14 cellular contexts compared by ENCODE assay signal in the genomic region with DNA sequence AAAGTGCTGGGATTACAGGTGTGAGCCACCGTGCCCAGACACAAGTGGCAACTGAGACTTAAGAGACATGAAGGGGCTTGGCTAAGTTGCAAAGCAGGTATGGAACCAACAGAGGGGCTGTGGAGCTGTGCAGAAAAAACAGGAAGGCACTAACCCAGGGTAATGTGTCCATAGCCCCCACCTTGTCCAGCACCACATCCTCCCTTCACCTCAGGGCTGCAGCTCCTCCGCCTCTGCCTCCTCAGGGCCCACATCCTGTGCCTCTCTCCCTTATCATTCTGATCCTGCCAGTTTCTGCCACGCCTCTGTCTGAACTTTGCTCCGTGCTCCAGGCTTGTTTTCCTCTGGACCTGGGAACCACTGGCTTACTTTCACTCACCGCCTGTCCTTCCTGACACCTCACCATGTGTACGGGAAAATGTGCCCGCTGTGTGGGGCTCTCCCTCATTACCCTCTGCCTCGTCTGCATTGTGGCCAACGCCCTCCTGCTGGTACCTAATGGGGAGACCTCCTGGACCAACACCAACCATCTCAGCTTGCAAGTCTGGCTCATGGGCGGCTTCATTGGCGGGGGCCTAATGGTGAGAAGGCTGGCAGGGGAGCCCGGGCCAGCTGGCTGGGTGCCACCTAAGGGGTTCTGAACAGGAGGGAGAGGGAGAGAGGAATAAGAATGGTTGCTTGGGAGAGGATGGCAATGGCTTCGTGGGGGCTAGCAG. TPM values are rescaled to one million over a fixed set of nuclear protein-coding genes. Genes with fewer than 3 reads are reported as not detected.
A peak's percentile ranks its signal among the peaks of the same experiment; 100 is the strongest.
DNase-seq lines count a peak whose midpoint lies in the region; ATAC-seq and TF ChIP-seq lines count a peak whose summit lies in the region.
"Had no signal": no experiment of that assay in that cellular context is flagged by ENCODE, and none has a peak within 500 bp of the region (broad histone marks: within the 10 kb centered on the region; RNA-seq: fewer than 3 reads in every experiment).

A gene with protein sequence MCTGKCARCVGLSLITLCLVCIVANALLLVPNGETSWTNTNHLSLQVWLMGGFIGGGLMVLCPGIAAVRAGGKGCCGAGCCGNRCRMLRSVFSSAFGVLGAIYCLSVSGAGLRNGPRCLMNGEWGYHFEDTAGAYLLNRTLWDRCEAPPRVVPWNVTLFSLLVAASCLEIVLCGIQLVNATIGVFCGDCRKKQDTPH (plus strand): TSS at position 368 of the 716 bp plus-strand sequence. CDS start 37 bp downstream, at position 405.

- DNase-seq in DMS 273 treated with DMSO at 0.1 percent for 48 hours (lab: John Stamatoyannopoulos, UW), result peak; percentile 61
- DNase-seq in right lobe of liver, result peak; percentile 79 to 87 (median 86)
- no peak for DNase-seq in mesendoderm
- DNase-seq in NCI-H1417 treated with DMSO at 0.1 percent for 48 hours (lab: John Stamatoyannopoulos, UW), result no peak
- DNase-seq: activated effector memory CD4-positive, alpha-beta T cell treated with anti-CD3 and anti-CD28 coated beads, Interleukin-2, amount 50 U/mL, for 16 hours; foreskin melanocyte; Karpas-422; left cardiac atrium; ovary had no signal

- ATAC-seq in right lobe of liver (peak; percentile 89 to 96 (median 95)), GM18867 (IDR thresholded peaks at IDR 0.05; ENCODE audit: unreplicated experiment) (no peak), HG02763 (IDR thresholded peaks at IDR 0.05; ENCODE audit: unreplicated experiment) (no peak)
- ATAC-seq: left cardiac atrium had no signal

- TF ChIP-seq CTCF in right lobe of liver (IDR thresholded peaks at IDR 0.05), result no peak

- no peak for TF ChIP-seq RAD21 in Ishikawa (IDR thresholded peaks at IDR 0.05; ENCODE audit: low read depth)

- H3K36me3 Mint-ChIP-seq in T-helper 1 cell treated with Interleukin-12 subunit alpha and Interleukin-12 subunit beta and Interleukin-4 antibody, amounts not matched to agents 30 μg/mL and 1 μg/mL, for 36 hours (ENCODE audit: low read depth), result no peaks in the 10 kb centered on the region

- no peak within 1 kb of the TSS for H3K18ac ChIP-seq in mesendoderm (ENCODE audit: low read length)

- H3K79me2 ChIP-seq in mesendoderm (ENCODE audit: control insufficient read depth, insufficient read depth, low read length), result no peaks in the 10 kb centered on the region

- H3K27ac ChIP-seq in right lobe of liver (peak within 1 kb of the TSS; percentile 66 to 96 (median 88)), mesendoderm (ENCODE audit: low read depth, low read length) (no peak within 1 kb of the TSS)
- H3K27ac ChIP-seq: coronary artery, ovary had no signal

- no peak within 1 kb of the TSS for H2AK5ac ChIP-seq in mesendoderm (ENCODE audit: low read length)

- H3K4ac ChIP-seq in mesendoderm (ENCODE audit: low read depth, low read length), result no peak within 1 kb of the TSS

- TF ChIP-seq EP300 in Ishikawa (IDR thresholded peaks at IDR 0.05; ENCODE audit: borderline replicate concordance), result no peak

- no peak within 1 kb of the TSS for H2BK120ac ChIP-seq in mesendoderm (ENCODE audit: low read depth, low read length)

- TF ChIP-seq POLR2A in right lobe of liver (IDR thresholded peaks at IDR 0.05), result peak; percentile 87

- H3K27me3 ChIP-seq in right lobe of liver (no peaks in the 10 kb centered on the region), mesendoderm (ENCODE audit: insufficient read depth, low read length, poor library complexity) (no peaks in the 10 kb centered on the region)
- H3K27me3 ChIP-seq: ovary had no signal

- 19% methylated on average over 9 of the region's 13 CpGs for WGBS in right lobe of liver (ENCODE audit: insufficient coverage, low coverage, low lambda C conversion rate, missing lambda C conversion rate)
- WGBS in mesendoderm (ENCODE audit: extremely low coverage, insufficient coverage, low lambda C conversion rate), result no CpG with 5 or more reads among the region's 13 CpGs

- no peak within 1 kb of the TSS for H3K23ac ChIP-seq in mesendoderm (ENCODE audit: low read length)

- H3K4me1 Mint-ChIP-seq in T-helper 1 cell treated with Interleukin-12 subunit alpha and Interleukin-12 subunit beta and Interleukin-4 antibody, amounts not matched to agents 30 μg/mL and 1 μg/mL, for 36 hours (ENCODE audit: low read depth), result peaks cover 15% of the 10 kb centered on the region

- H2BK15ac ChIP-seq in mesendoderm (replicated peaks; ENCODE audit: low read depth), result no peak within 1 kb of the TSS

- H3K4me1 ChIP-seq in right lobe of liver (peaks cover 0 to 16% (median 0%) of the 10 kb centered on the region in 4 donors), mesendoderm (ENCODE audit: control insufficient read depth, low read depth, low read length) (no peaks in the 10 kb centered on the region)

- peaks cover 22% of the 10 kb centered on the region for H3K27me3 Mint-ChIP-seq in T-helper 1 cell treated with Interleukin-12 subunit alpha and Interleukin-12 subunit beta and Interleukin-4 antibody, amounts not matched to agents 30 μg/mL and 1 μg/mL, for 36 hours (ENCODE audit: low read depth)

- no peak within 1 kb of the TSS for H4K5ac ChIP-seq in mesendoderm (ENCODE audit: low read length)

- no peaks in the 10 kb centered on the region for H3K9me3 Mint-ChIP-seq in T-helper 1 cell treated with Interleukin-12 subunit alpha and Interleukin-12 subunit beta and Interleukin-4 antibody, amounts not matched to agents 30 μg/mL and 1 μg/mL, for 36 hours

- no peak within 1 kb of the TSS for H4K8ac ChIP-seq in mesendoderm (ENCODE audit: low read depth, low read length)

- H3K9ac ChIP-seq in mesendoderm (ENCODE audit: low read length), result no peak within 1 kb of the TSS

- H3K56ac ChIP-seq in mesendoderm (ENCODE audit: low read length), result no peak within 1 kb of the TSS

- no peaks in the 10 kb centered on the region for H3K79me1 ChIP-seq in mesendoderm (ENCODE audit: low read length)

- no peak within 1 kb of the TSS for H3K4me3 Mint-ChIP-seq in T-helper 1 cell treated with Interleukin-12 subunit alpha and Interleukin-12 subunit beta and Interleukin-4 antibody, amounts not matched to agents 30 μg/mL and 1 μg/mL, for 36 hours

- H3K4me3 ChIP-seq in right lobe of liver (peak within 1 kb of the TSS; percentile 52 to 64 (median 53)), mesendoderm (ENCODE audit: low read length) (no peak within 1 kb of the TSS)
- H3K4me3 ChIP-seq: coronary artery, ovary had no signal

- H3K36me3 ChIP-seq in right lobe of liver (no peaks in the 10 kb centered on the region), mesendoderm (ENCODE audit: control insufficient read depth, insufficient read depth, low read length) (no peaks in the 10 kb centered on the region)
- H3K36me3 ChIP-seq: ovary had no signal

- H2BK5ac ChIP-seq in mesendoderm (ENCODE audit: low read length), result no peak within 1 kb of the TSS

- peak within 1 kb of the TSS; percentile 39 for H3K27ac Mint-ChIP-seq in T-helper 1 cell treated with Interleukin-12 subunit alpha and Interleukin-12 subunit beta and Interleukin-4 antibody, amounts not matched to agents 30 μg/mL and 1 μg/mL, for 36 hours

- H3K4me2 ChIP-seq in mesendoderm (ENCODE audit: low read length), result no peak within 1 kb of the TSS

- no peaks in the 10 kb centered on the region for H3K9me3 ChIP-seq in right lobe of liver
- H3K9me3 ChIP-seq: ovary had no signal

- intact Hi-C loops in right lobe of liver (cut with DNase I), result no loop called here

TF ChIP-seq in Ishikawa, 13 proteins besides CTCF, POLR2A, EP300 and RAD21:
- peak; percentile 30; the same call in 1 of the 2 replicates for TF ChIP-seq NFIC (IDR thresholded peaks at IDR 0.05)
- TF ChIP-seq TCF12 (IDR thresholded peaks at IDR 0.05; ENCODE audit: low read depth), result no peak
TF ChIP-seq in Ishikawa: peak in this region for 1.

RNA-seq across cellular contexts. Expression of the gene that starts here (rescaled TPM):
- 100 to 1,000 TPM in 3 of 6 experiments, 10 to 100 TPM in 3; 67.1 to 215 (median 112) TPM for total RNA-seq in right lobe of liver
- polyA plus RNA-seq in mesendoderm (2013, experiment 1 of 2), result not detected
- not detected for polyA plus RNA-seq in mesendoderm (2013, experiment 2 of 2)
- total RNA-seq: left cardiac atrium had no signal
- polyA plus RNA-seq: ovary had no signal

Comparison
In these comparisons a context has a peak if more than half of its experiments do, and no peak if none do; other contexts are left out.
1. DNase-seq: peak in DMS 273 treated with DMSO at 0.1 percent for 48 hours (single experiment) and right lobe of liver (3 of 3); none in mesendoderm (single experiment) and NCI-H1417 treated with DMSO at 0.1 percent for 48 hours (single experiment).
2. ATAC-seq: peak in right lobe of liver (4 of 4); none in GM18867 (single experiment) and HG02763 (single experiment).